In the genomic region with DNA sequence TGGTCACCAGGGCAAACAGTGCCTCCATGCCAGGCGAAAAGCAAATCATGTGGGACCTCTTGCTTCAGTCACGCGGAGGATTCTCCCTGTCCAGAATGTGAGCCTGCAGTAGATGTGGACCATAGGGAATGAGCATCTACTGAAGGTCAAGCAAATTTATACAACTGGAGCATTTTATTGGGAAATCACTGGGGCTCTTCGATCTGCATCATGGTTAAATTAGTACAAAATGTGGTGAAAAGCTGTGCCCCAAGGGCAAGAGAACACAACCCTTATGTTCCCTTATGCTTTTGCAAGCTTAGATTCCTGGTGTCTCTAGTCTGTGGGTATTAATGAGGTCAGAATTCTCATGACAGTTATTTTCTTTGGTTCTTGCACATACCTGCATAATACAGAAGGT, we compare ENCODE assay signal across 21 cellular contexts.
"Had no signal": no experiment of that assay in that cellular context is flagged by ENCODE, and none has a peak within 500 bp of the region (broad histone marks: within the 10 kb centered on the region; RNA-seq: fewer than 3 reads in every experiment).

No MANE protein-coding gene starts in this region.

- H3K9ac ChIP-seq: neural progenitor cell had no signal

- H3K27ac Mint-ChIP-seq: effector memory CD8-positive, alpha-beta T cell; natural killer cell; neural progenitor cell; stimulated activated naive CD8-positive, alpha-beta T cell treated with anti-CD3 and anti-CD28 coated beads, Interleukin-15, amount 100 ng/mL, for 72 hours had no signal

- H3K4me1 ChIP-seq: gastrocnemius medialis, lower lobe of right lung, psoas muscle had no signal

- H3K4me3 Mint-ChIP-seq: effector memory CD8-positive, alpha-beta T cell; natural killer cell; neural progenitor cell; stimulated activated naive CD8-positive, alpha-beta T cell treated with anti-CD3 and anti-CD28 coated beads, Interleukin-15, amount 100 ng/mL, for 72 hours had no signal

- H3K27me3 ChIP-seq: gastrocnemius medialis, neural progenitor cell, ovary, suprapubic skin, transverse colon, vagina had no signal

- H3K9me3 ChIP-seq: gastrocnemius medialis, lower lobe of right lung, ovary, psoas muscle, transverse colon, vagina had no signal

- H3K36me3 Mint-ChIP-seq: natural killer cell, neural progenitor cell had no signal

- H3K27ac ChIP-seq: gastrocnemius medialis, lower lobe of right lung, neural progenitor cell, psoas muscle, skin epidermis, suprapubic skin, transverse colon, vagina had no signal

- DNase-seq: central memory CD4-positive, alpha-beta T cell; dermis blood vessel endothelial cell; effector memory CD8-positive, alpha-beta T cell; gastrocnemius medialis; head of caudate nucleus; left ventricle myocardium superior; lower lobe of right lung; natural killer cell; psoas muscle; stimulated activated CD4-positive, alpha-beta T cell treated with anti-CD3 and anti-CD28 coated beads, Interleukin-15, amount 100 ng/mL, for 24 hours; stimulated activated CD4-positive, alpha-beta T cell treated with anti-CD3 and anti-CD28 coated beads, Interleukin-4, amount 100 ng/mL, for 1 hour; stimulated activated CD8-positive, alpha-beta memory T cell treated with anti-CD3 and anti-CD28 coated beads, Interleukin-4, amount 100 ng/mL, for 48 hours; stimulated activated naive CD4-positive, alpha-beta T cell; stimulated activated naive CD8-positive, alpha-beta T cell treated with anti-CD3 and anti-CD28 coated beads, Interleukin-15, amount 100 ng/mL, for 72 hours; transverse colon had no signal

- H3K36me3 ChIP-seq: gastrocnemius medialis, lower lobe of right lung, neural progenitor cell, ovary, suprapubic skin, transverse colon, vagina had no signal

- H3K4me3 ChIP-seq: coronary artery, gastrocnemius medialis, lower lobe of right lung, neural progenitor cell, ovary, psoas muscle, skin epidermis, suprapubic skin, transverse colon, vagina had no signal

- ATAC-seq: effector memory CD8-positive, alpha-beta T cell; gastrocnemius medialis; lower lobe of right lung; natural killer cell; psoas muscle; stimulated activated naive CD8-positive, alpha-beta T cell treated with anti-CD3 and anti-CD28 coated beads, Interleukin-15, amount 100 ng/mL, for 72 hours had no signal

- H3K4me1 Mint-ChIP-seq: natural killer cell; stimulated activated naive CD8-positive, alpha-beta T cell treated with anti-CD3 and anti-CD28 coated beads, Interleukin-15, amount 100 ng/mL, for 72 hours had no signal
